ENCODE assay signal across 21 cellular contexts in the genomic region with DNA sequence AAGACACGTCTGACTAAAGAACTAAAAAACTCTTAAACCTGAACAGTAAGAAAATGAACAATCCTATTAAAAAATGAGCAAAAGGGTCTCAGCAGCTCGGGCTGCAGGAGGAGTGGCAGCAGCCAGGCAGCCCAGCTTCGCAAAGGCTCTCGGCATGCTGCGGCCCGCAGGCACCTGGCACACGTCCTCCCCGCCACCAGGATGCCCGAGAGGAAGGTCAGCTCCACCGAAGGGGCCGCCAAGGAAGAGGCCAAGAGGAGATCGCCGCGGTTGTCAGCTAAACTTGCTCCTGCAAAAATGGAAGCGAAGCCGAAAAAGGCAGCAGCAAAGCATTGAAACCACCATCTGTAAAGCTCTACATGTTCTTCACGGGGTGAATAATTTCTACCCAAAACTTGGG.
DNase-seq lines count a peak whose midpoint lies in the region; ATAC-seq and TF ChIP-seq lines count a peak whose summit lies in the region.
"Had no signal": no experiment of that assay in that cellular context is flagged by ENCODE, and none has a peak within 500 bp of the region (broad histone marks: within the 10 kb centered on the region; RNA-seq: fewer than 3 reads in every experiment).

No MANE protein-coding gene starts in this region.

- H3K27me3 Mint-ChIP-seq in stimulated activated naive B cell treated with anti-CD40 and anti-IgM and Interleukin-4, amounts not matched to agents 10 μg/mL and 1 μg/mL and 100 μg/mL, for 72 hours: no peaks in the 10 kb centered on the region
- no peaks in the 10 kb centered on the region for H3K27me3 Mint-ChIP-seq in CD4-positive, alpha-beta T cell

- H3K27ac Mint-ChIP-seq in stimulated activated naive B cell treated with anti-CD40 and anti-IgM and Interleukin-4, amounts not matched to agents 10 μg/mL and 1 μg/mL and 100 μg/mL, for 72 hours: peak overlapping the region; percentile 39
- H3K27ac Mint-ChIP-seq in CD4-positive, alpha-beta T cell: no peak overlapping the region
- H3K27ac Mint-ChIP-seq: CD14-positive monocyte had no signal

- no peak overlapping the region for H3K4me3 ChIP-seq in SK-N-SH (ENCODE audit: low read depth in 2 of 2, low read length in 1 of 2)
- peak overlapping the region; percentile 17 for H3K4me3 ChIP-seq in choroid plexus epithelial cell (ENCODE audit: low read depth, low read length)
- H3K4me3 ChIP-seq: HAP-1, PC-9, SJCRH30 had no signal

- no peaks in the 10 kb centered on the region for H3K36me3 ChIP-seq in SK-N-SH (replicated peaks in 1 of 2; ENCODE audit: control insufficient read depth in 1 of 2, insufficient read depth in 2 of 2, low read length in 1 of 2)
- H3K36me3 ChIP-seq: HAP-1, SJCRH30 had no signal

- no peaks in the 10 kb centered on the region for H3K27me3 ChIP-seq in SK-N-SH (ENCODE audit: insufficient read depth)
- no peaks in the 10 kb centered on the region for H3K27me3 ChIP-seq in CD4-positive, alpha-beta T cell (ENCODE audit: control insufficient read depth, insufficient read depth, low read length)
- H3K27me3 ChIP-seq: SJCRH30 had no signal

- no peak overlapping the region for H2AFZ ChIP-seq in SK-N-SH (ENCODE audit: low read depth)
- H2AFZ ChIP-seq: PC-9 had no signal

- no peak overlapping the region for H3K9ac ChIP-seq in SK-N-SH

- no peaks in the 10 kb centered on the region for H3K36me3 Mint-ChIP-seq in stimulated activated naive B cell treated with anti-CD40 and anti-IgM and Interleukin-4, amounts not matched to agents 10 μg/mL and 1 μg/mL and 100 μg/mL, for 72 hours
- peaks cover 6% of the 10 kb centered on the region for H3K36me3 Mint-ChIP-seq in CD4-positive, alpha-beta T cell (ENCODE audit: low read depth)
- H3K36me3 Mint-ChIP-seq: CD14-positive monocyte had no signal

- peak; percentile 11 for DNase-seq in SK-N-SH
- DNase-seq in RPMI8226: peak; percentile 8
- DNase-seq in choroid plexus epithelial cell (ENCODE audit: low read depth): no peak
- DNase-seq in stimulated activated naive B cell treated with anti-CD40 and anti-IgM and Interleukin-4, amounts not matched to agents 10 μg/mL and 1 μg/mL and 100 μg/mL, for 72 hours: no peak
- DNase-seq in ureter (ENCODE audit: low spot score): no peak
- no peak for DNase-seq in retina
- no peak for DNase-seq in CD4-positive, alpha-beta T cell
- DNase-seq: AML-193, COR-L47, DMS153, NCI-H1105 treated with DMSO at 0.1 percent for 48 hours, NCI-H1694, NCI-H2081 treated with DMSO at 0.1 percent for 48 hours, NCI-H510A, NCI-H774, PC-9, SJCRH30 had no signal

- TF ChIP-seq EP300 in SK-N-SH (IDR thresholded peaks at IDR 0.05; ENCODE audit: borderline replicate concordance in 1 of 2, low read depth in 1 of 2, low read length in 1 of 2): no peak

- H4K20me1 ChIP-seq in SK-N-SH (ENCODE audit: insufficient read depth): no peaks in the 10 kb centered on the region

- TF ChIP-seq CTCF in SK-N-SH (IDR thresholded peaks at IDR 0.05) (no peak), choroid plexus epithelial cell (conservative IDR thresholded peaks at IDR 0.05; ENCODE audit: low read depth, low read length) (no peak)
- no peak for TF ChIP-seq CTCF in CD4-positive, alpha-beta T cell (IDR thresholded peaks at IDR 0.05)

- POLR2A ChIA-PET in SK-N-SH (lab: Yijun Ruan, JAX): no interaction called here
- POLR2A ChIA-PET in CD4-positive, alpha-beta T cell (lab: Charles Lee): no interaction called here

- no peaks in the 10 kb centered on the region for H3K79me2 ChIP-seq in SK-N-SH (ENCODE audit: insufficient read depth)

- peaks cover 5 to 17% of the 10 kb centered on the region in 2 donors for H3K4me1 Mint-ChIP-seq in stimulated activated naive B cell treated with anti-CD40 and anti-IgM and Interleukin-4, amounts not matched to agents 10 μg/mL and 1 μg/mL and 100 μg/mL, for 72 hours
- no peaks in the 10 kb centered on the region for H3K4me1 Mint-ChIP-seq in CD4-positive, alpha-beta T cell (ENCODE audit: low read depth)

- intact Hi-C loops in CD4-positive, alpha-beta T cell (cut with DNase I, micrococcal nuclease): no loop called here

- H3F3A ChIP-seq in SK-N-SH (replicated peaks; ENCODE audit: insufficient read depth): no peaks in the 10 kb centered on the region

- peak overlapping the region; percentile 40 to 70 for H3K4me3 Mint-ChIP-seq in stimulated activated naive B cell treated with anti-CD40 and anti-IgM and Interleukin-4, amounts not matched to agents 10 μg/mL and 1 μg/mL and 100 μg/mL, for 72 hours
- H3K4me3 Mint-ChIP-seq in CD4-positive, alpha-beta T cell: no peak overlapping the region
- H3K4me3 Mint-ChIP-seq: CD14-positive monocyte had no signal

- CTCF ChIA-PET in SK-N-SH (lab: Yijun Ruan, JAX): interaction anchor here (0.6 to 1.2 kb wide), 3 partner anchors 13 to 385 kb away, joined by 3 read pairs; no protein-coding TSS in a partner anchor
- CTCF ChIA-PET in CD4-positive, alpha-beta T cell (lab: Charles Lee): no interaction called here

- H3K27ac ChIP-seq in SK-N-SH (ENCODE audit: low read depth in 2 of 2, low read length in 1 of 2): no peak overlapping the region
- no peak overlapping the region for H3K27ac ChIP-seq in CD4-positive, alpha-beta T cell (ENCODE audit: low read depth, low read length)
- H3K27ac ChIP-seq: 22Rv1, PC-9, SJCRH30 had no signal

- no peaks in the 10 kb centered on the region for H3K9me3 ChIP-seq in SK-N-SH
- H3K9me3 ChIP-seq in CD4-positive, alpha-beta T cell (ENCODE audit: control insufficient read depth, low read length): no peaks in the 10 kb centered on the region
- H3K9me3 ChIP-seq: HAP-1, SJCRH30 had no signal

- 90% methylated on average over 17 of the region's 17 CpGs for WGBS in SK-N-SH (ENCODE audit: low lambda C conversion rate)

- no peaks in the 10 kb centered on the region for H3K9me2 ChIP-seq in SK-N-SH

- no peak for ATAC-seq in SK-N-SH treated with all-trans-retinoic acid at 6 μM for 48 hours
- peak in 1 of 2 donors; percentile 7 for ATAC-seq in stimulated activated naive B cell treated with anti-CD40 and anti-IgM and Interleukin-4, amounts not matched to agents 10 μg/mL and 1 μg/mL and 100 μg/mL, for 72 hours (replicated peaks)
- no peak for ATAC-seq in CD4-positive, alpha-beta T cell (ENCODE audit: poor library complexity)

- H3K4me1 ChIP-seq in SK-N-SH (ENCODE audit: control insufficient read depth in 1 of 2, insufficient read depth in 2 of 2, low read depth in 1 of 2, low read length in 1 of 2): no peaks in the 10 kb centered on the region
- H3K4me1 ChIP-seq: HAP-1, SJCRH30 had no signal

- no peak overlapping the region for H3K4me2 ChIP-seq in SK-N-SH
- H3K4me2 ChIP-seq: PC-9 had no signal

- no peak for TF ChIP-seq RAD21 in SK-N-SH (IDR thresholded peaks at IDR 0.05; ENCODE audit: low read length)

- no peaks in the 10 kb centered on the region for H3K9me3 Mint-ChIP-seq in stimulated activated naive B cell treated with anti-CD40 and anti-IgM and Interleukin-4, amounts not matched to agents 10 μg/mL and 1 μg/mL and 100 μg/mL, for 72 hours
- H3K9me3 Mint-ChIP-seq in CD4-positive, alpha-beta T cell: peaks cover 3% of the 10 kb centered on the region

TF ChIP-seq in SK-N-SH, 30 proteins besides CTCF, POLR2A, EP300 and RAD21 (continues in another document):
- TF ChIP-seq TCF12 (IDR thresholded peaks at IDR 0.05) (no peak), FOSL2 (IDR thresholded peaks at IDR 0.05; ENCODE audit: borderline replicate concordance, low read depth) (no peak), CHD2 (IDR thresholded peaks at IDR 0.05; ENCODE audit: low read length, partially characterized antibody) (no peak), MEF2A (IDR thresholded peaks at IDR 0.05; ENCODE audit: borderline replicate concordance, low read depth) (no peak), ELF1 (IDR thresholded peaks at IDR 0.05) (no peak)
- TF ChIP-seq, protein P1, sequence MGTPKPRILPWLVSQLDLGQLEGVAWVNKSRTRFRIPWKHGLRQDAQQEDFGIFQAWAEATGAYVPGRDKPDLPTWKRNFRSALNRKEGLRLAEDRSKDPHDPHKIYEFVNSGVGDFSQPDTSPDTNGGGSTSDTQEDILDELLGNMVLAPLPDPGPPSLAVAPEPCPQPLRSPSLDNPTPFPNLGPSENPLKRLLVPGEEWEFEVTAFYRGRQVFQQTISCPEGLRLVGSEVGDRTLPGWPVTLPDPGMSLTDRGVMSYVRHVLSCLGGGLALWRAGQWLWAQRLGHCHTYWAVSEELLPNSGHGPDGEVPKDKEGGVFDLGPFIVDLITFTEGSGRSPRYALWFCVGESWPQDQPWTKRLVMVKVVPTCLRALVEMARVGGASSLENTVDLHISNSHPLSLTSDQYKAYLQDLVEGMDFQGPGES (IDR thresholded peaks at IDR 0.05; ENCODE audit: low read depth, low read length): no peak
- TF ChIP-seq, protein P2, sequence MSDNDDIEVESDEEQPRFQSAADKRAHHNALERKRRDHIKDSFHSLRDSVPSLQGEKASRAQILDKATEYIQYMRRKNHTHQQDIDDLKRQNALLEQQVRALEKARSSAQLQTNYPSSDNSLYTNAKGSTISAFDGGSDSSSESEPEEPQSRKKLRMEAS (IDR thresholded peaks at IDR 0.05; ENCODE audit: low read depth): no peak

TF ChIP-seq in SK-N-SH treated with all-trans-retinoic acid at 6 μM for 48 hours, 23 proteins besides CTCF, POLR2A, EP300 and RAD21 (continues in another document):
- TF ChIP-seq ZFP30 (CRISPR knock-in tag; IDR thresholded peaks at IDR 0.05) (no peak), OSR1 (CRISPR knock-in tag; IDR thresholded peaks at IDR 0.05) (no peak), ISL1 (CRISPR knock-in tag; IDR thresholded peaks at IDR 0.05) (no peak), CSDC2 (CRISPR knock-in tag; IDR thresholded peaks at IDR 0.05) (no peak), ZC3H10 (CRISPR knock-in tag; IDR thresholded peaks at IDR 0.05) (no peak), ZFP3 (CRISPR knock-in tag; IDR thresholded peaks at IDR 0.05) (no peak), TOX (CRISPR knock-in tag; IDR thresholded peaks at IDR 0.05; ENCODE audit: borderline replicate concordance) (no peak), ARNTL (CRISPR knock-in tag; IDR thresholded peaks at IDR 0.05; ENCODE audit: borderline replicate concordance, low read depth) (no peak), GLIS3 (CRISPR knock-in tag; IDR thresholded peaks at IDR 0.05) (no peak)

Comparison
In these comparisons a context has a peak if more than half of its experiments do, and no peak if none do; other contexts are left out.
1. DNase-seq: peak in SK-N-SH (single experiment) and RPMI8226 (single experiment); none in choroid plexus epithelial cell (single experiment), stimulated activated naive B cell treated with anti-CD40 and anti-IgM and Interleukin-4, amounts not matched to agents 10 μg/mL and 1 μg/mL and 100 μg/mL, for 72 hours (single experiment), ureter (single experiment), retina (single experiment) and CD4-positive, alpha-beta T cell (0 of 10).